ENCODE assay signal across 1 cellular context in genomic region chr16:49181812-49182211, GRCh38.
TF ChIP-seq lines count a peak whose summit lies in the region.

No MANE protein-coding gene starts in this region.

TF ChIP-seq in GM23338, 12 proteins besides CTCF, POLR2A, EP300 and RAD21 (continued from another document):
- TF ChIP-seq ZNF462 (CRISPR knock-in tag; IDR thresholded peaks at IDR 0.05) (no peak), ZNF331 (CRISPR knock-in tag; IDR thresholded peaks at IDR 0.05; ENCODE audit: low read depth) (no peak), STAT1 (IDR thresholded peaks at IDR 0.05; ENCODE audit: unreplicated experiment) (no peak), EZH2phosphoT487 (IDR thresholded peaks at IDR 0.05; ENCODE audit: unreplicated experiment) (no peak), REST (IDR thresholded peaks at IDR 0.05; ENCODE audit: unreplicated experiment) (no peak)
